7 cellular contexts compared by ENCODE assay signal in the genomic region with DNA sequence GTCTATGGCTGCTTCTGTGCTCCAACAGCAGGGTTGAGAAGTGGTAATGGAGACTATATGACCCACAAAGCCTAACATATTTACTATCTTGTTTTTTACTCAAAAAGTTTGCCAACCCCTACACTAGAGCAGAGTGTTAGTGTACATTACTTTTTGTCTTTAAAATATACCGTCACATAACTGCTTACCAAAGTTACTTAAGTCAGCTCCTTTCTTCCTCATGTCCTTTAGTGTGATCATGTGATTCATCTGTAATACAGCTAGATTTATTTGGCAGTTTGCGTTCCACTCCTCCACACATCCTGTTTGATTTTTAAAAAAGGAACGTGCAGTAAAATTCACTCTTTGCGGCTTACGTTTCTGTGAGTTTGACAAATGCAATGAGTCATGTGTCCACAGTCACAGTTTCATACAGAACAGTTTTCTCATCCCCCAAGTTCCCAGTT.
DNase-seq lines count a peak whose midpoint lies in the region; ATAC-seq and TF ChIP-seq lines count a peak whose summit lies in the region.

No MANE protein-coding gene starts in this region.

- no peak overlapping the region for H3K4me3 Mint-ChIP-seq in nephron
- no peak overlapping the region for H3K4me3 Mint-ChIP-seq in glutamatergic neuron (ENCODE audit: unreplicated experiment)

- DNase-seq in NOMO-1 treated with DMSO at 0.1 percent for 48 hours (lab: John Stamatoyannopoulos, UW; ENCODE audit: unreplicated experiment), result peak; percentile 93
- DNase-seq in central memory CD4-positive, alpha-beta T cell, result peak; percentile 12
- no peak for DNase-seq in NCI-H526 (lab: John Stamatoyannopoulos, UW)
- no peak for DNase-seq in glutamatergic neuron

- H3K9me3 Mint-ChIP-seq in nephron (no peaks in the 10 kb centered on the region), glutamatergic neuron (ENCODE audit: unreplicated experiment) (no peaks in the 10 kb centered on the region)

- TF ChIP-seq CTCF in nephron (IDR thresholded peaks at IDR 0.05; ENCODE audit: unreplicated experiment in 3 of 3) (no peak), glutamatergic neuron (IDR thresholded peaks at IDR 0.05; ENCODE audit: partially characterized antibody, unreplicated experiment) (no peak)

- H3K36me3 Mint-ChIP-seq in nephron (ENCODE audit: low read depth) (no peaks in the 10 kb centered on the region), glutamatergic neuron (ENCODE audit: unreplicated experiment) (no peaks in the 10 kb centered on the region)

- H3K4me1 Mint-ChIP-seq in nephron (peaks cover 12% of the 10 kb centered on the region), glutamatergic neuron (ENCODE audit: low read depth, unreplicated experiment) (no peaks in the 10 kb centered on the region)

- H3K27ac Mint-ChIP-seq in nephron, result peak overlapping the region; percentile 69 to 87 (median 87)
- no peak overlapping the region for H3K27ac Mint-ChIP-seq in glutamatergic neuron (ENCODE audit: unreplicated experiment)

- H3K27me3 Mint-ChIP-seq in nephron (ENCODE audit: low read depth) (no peaks in the 10 kb centered on the region), glutamatergic neuron (ENCODE audit: unreplicated experiment) (no peaks in the 10 kb centered on the region)

- ATAC-seq in GM18519 (IDR thresholded peaks at IDR 0.05; ENCODE audit: low FRiP score, unreplicated experiment) (peak; percentile 79), HG02642 (IDR thresholded peaks at IDR 0.05; ENCODE audit: poor library complexity, unreplicated experiment) (peak; percentile 85)

Comparison
In these comparisons a context has a peak if more than half of its experiments do, and no peak if none do; other contexts are left out.
1. DNase-seq: peak in NOMO-1 treated with DMSO at 0.1 percent for 48 hours (single experiment) and central memory CD4-positive, alpha-beta T cell (single experiment); none in NCI-H526 (0 of 2) and glutamatergic neuron (single experiment).